8 cellular contexts compared by ENCODE assay signal in the genomic region with DNA sequence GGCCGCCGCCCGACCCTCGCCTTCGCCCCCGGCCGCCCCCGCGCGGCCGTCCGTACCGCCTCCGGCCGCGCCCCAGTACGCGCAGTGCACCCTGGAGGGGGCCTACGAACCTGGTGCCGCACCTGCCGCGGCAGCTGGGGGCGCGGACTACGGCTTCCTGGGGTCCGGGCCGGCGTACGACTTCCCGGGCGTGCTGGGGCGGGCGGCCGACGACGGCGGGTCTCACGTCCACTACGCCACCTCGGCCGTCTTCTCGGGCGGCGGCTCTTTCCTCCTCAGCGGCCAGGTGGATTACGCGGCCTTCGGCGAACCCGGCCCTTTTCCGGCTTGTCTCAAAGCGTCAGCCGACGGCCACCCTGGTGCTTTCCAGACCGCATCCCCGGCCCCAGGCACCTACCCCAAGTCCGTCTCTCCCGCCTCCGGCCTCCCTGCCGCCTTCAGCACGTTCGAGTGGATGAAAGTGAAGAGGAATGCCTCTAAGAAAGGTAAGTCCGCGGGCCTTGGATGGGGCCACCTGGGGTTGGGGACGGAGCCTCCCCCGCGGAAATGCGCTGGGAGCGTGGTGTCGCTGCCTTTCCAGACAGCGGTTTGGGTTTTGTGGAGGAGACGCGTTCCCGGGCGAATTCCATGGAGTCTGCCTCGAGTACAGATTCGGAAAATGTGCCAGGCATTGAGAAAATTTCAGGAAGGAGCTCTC. TPM values are rescaled to one million over a fixed set of nuclear protein-coding genes. Genes with fewer than 3 reads are reported as not detected.
DNase-seq lines count a peak whose midpoint lies in the region; ATAC-seq and TF ChIP-seq lines count a peak whose summit lies in the region.

No MANE protein-coding gene starts in this region.

- H3K27ac Mint-ChIP-seq in activated CD4-positive, alpha-beta T cell treated with anti-CD3 and anti-CD28 coated beads, Interleukin-2, amount 10 ng/mL, durations not matched to agents 7 days and 5 days, result no peak overlapping the region
- no peak overlapping the region for H3K27ac Mint-ChIP-seq in activated naive CD8-positive, alpha-beta T cell treated with anti-CD3 and anti-CD28 coated beads, Interleukin-2, amount 50 U/mL, for 24 hours

- peak overlapping the region; percentile 52 for H3K4me3 ChIP-seq in lower leg skin (ENCODE audit: low read depth, poor library complexity, severe bottlenecking)
- H3K4me3 ChIP-seq in tibial nerve, result peak overlapping the region; percentile 5 to 69 (median 44)

- H3K9me3 ChIP-seq in tibial nerve, result no peaks in the 10 kb centered on the region

- no peaks in the 10 kb centered on the region for H3K9me3 Mint-ChIP-seq in activated CD4-positive, alpha-beta T cell treated with anti-CD3 and anti-CD28 coated beads, Interleukin-2, amount 10 ng/mL, durations not matched to agents 7 days and 5 days
- peaks cover 3% of the 10 kb centered on the region for H3K9me3 Mint-ChIP-seq in activated naive CD8-positive, alpha-beta T cell treated with anti-CD3 and anti-CD28 coated beads, Interleukin-2, amount 50 U/mL, for 24 hours

- DNase-seq in activated CD4-positive, alpha-beta T cell treated with anti-CD3 and anti-CD28 coated beads, Interleukin-2, amount 10 ng/mL, durations not matched to agents 7 days and 5 days, result no peak
- DNase-seq in activated CD4-positive, alpha-beta T cell treated with anti-CD3 and anti-CD28 coated beads, Interleukin-2, amount 50 U/mL, for 1 hour, result no peak
- DNase-seq in activated naive CD8-positive, alpha-beta T cell treated with anti-CD3 and anti-CD28 coated beads, Interleukin-2, amount 50 U/mL, for 24 hours, result no peak
- DNase-seq in lower leg skin (ENCODE audit: low spot score in 2 of 2), result peak in 1 of 2 donors; percentile 85
- DNase-seq in tibial nerve (ENCODE audit: low spot score in 2 of 2), result no peak
- DNase-seq in ACHN, result no peak
- DNase-seq in NCI-H2227 (lab: John Stamatoyannopoulos, UW; ENCODE audit: unreplicated experiment), result no peak

- POLR2A ChIA-PET in activated CD4-positive, alpha-beta T cell treated with anti-CD3 and anti-CD28 coated beads, Interleukin-2, amount 10 ng/mL, durations not matched to agents 7 days and 5 days (lab: Charles Lee), result no interaction called here

- no peaks in the 10 kb centered on the region for H3K36me3 ChIP-seq in tibial nerve

- no peak for TF ChIP-seq POLR2A in lower leg skin (IDR thresholded peaks at IDR 0.05)
- TF ChIP-seq POLR2A in tibial nerve (IDR thresholded peaks at IDR 0.05), result no peak

- peak overlapping the region; percentile 40 for H3K4me3 Mint-ChIP-seq in activated CD4-positive, alpha-beta T cell treated with anti-CD3 and anti-CD28 coated beads, Interleukin-2, amount 10 ng/mL, durations not matched to agents 7 days and 5 days
- peak overlapping the region; percentile 32 for H3K4me3 Mint-ChIP-seq in activated naive CD8-positive, alpha-beta T cell treated with anti-CD3 and anti-CD28 coated beads, Interleukin-2, amount 50 U/mL, for 24 hours

- H3K36me3 Mint-ChIP-seq in activated CD4-positive, alpha-beta T cell treated with anti-CD3 and anti-CD28 coated beads, Interleukin-2, amount 10 ng/mL, durations not matched to agents 7 days and 5 days (ENCODE audit: low read depth), result peaks cover 4% of the 10 kb centered on the region
- no peaks in the 10 kb centered on the region for H3K36me3 Mint-ChIP-seq in activated naive CD8-positive, alpha-beta T cell treated with anti-CD3 and anti-CD28 coated beads, Interleukin-2, amount 50 U/mL, for 24 hours (ENCODE audit: low read depth)

- ATAC-seq in activated naive CD8-positive, alpha-beta T cell treated with anti-CD3 and anti-CD28 coated beads, Interleukin-2, amount 50 U/mL, for 24 hours, result peak; percentile 14
- ATAC-seq in GM21360 (IDR thresholded peaks at IDR 0.05; ENCODE audit: unreplicated experiment), result no peak

- in situ Hi-C loops in ACHN (cut with HindIII; ENCODE audit: low pct_ligation_motif_present, low pct_unique_long_range_greater_than_20kb, low sequenced_read_pairs), result no loop called here

- CTCF ChIA-PET in activated CD4-positive, alpha-beta T cell treated with anti-CD3 and anti-CD28 coated beads, Interleukin-2, amount 10 ng/mL, durations not matched to agents 7 days and 5 days (lab: Charles Lee), result no interaction called here

- H3K27me3 Mint-ChIP-seq in activated CD4-positive, alpha-beta T cell treated with anti-CD3 and anti-CD28 coated beads, Interleukin-2, amount 10 ng/mL, durations not matched to agents 7 days and 5 days, result peaks cover 76% of the 10 kb centered on the region
- H3K27me3 Mint-ChIP-seq in activated naive CD8-positive, alpha-beta T cell treated with anti-CD3 and anti-CD28 coated beads, Interleukin-2, amount 50 U/mL, for 24 hours, result peaks cover 77% of the 10 kb centered on the region

- 4 to 5% methylated on average over 47 to 53 of the region's 77 CpGs for WGBS in lower leg skin, 2 donors
- WGBS in tibial nerve, 2 donors, result 3 to 4% methylated on average over 32 to 41 of the region's 77 CpGs

- H3K27me3 ChIP-seq in tibial nerve, result peaks cover 0 to 93% of the 10 kb centered on the region in 2 donors

- no peak for TF ChIP-seq EP300 in tibial nerve (IDR thresholded peaks at IDR 0.05)

- H3K4me1 ChIP-seq in tibial nerve, result peaks cover 0 to 27% (median 11%) of the 10 kb centered on the region in 4 donors

- intact Hi-C loops in lower leg skin (cut with DNase I; ENCODE audit: low total_unique reads), result no loop called here

- no peak for TF ChIP-seq CTCF in lower leg skin (IDR thresholded peaks at IDR 0.05)
- TF ChIP-seq CTCF in tibial nerve (IDR thresholded peaks at IDR 0.05), result no peak

- peaks cover 17% of the 10 kb centered on the region for H3K4me1 Mint-ChIP-seq in activated CD4-positive, alpha-beta T cell treated with anti-CD3 and anti-CD28 coated beads, Interleukin-2, amount 10 ng/mL, durations not matched to agents 7 days and 5 days
- H3K4me1 Mint-ChIP-seq in activated naive CD8-positive, alpha-beta T cell treated with anti-CD3 and anti-CD28 coated beads, Interleukin-2, amount 50 U/mL, for 24 hours, result peaks cover 20% of the 10 kb centered on the region

- H3K27ac ChIP-seq in tibial nerve, result peak overlapping the region in 2 of 4 donors; percentile 50 to 64

RNA-seq across cellular contexts. Expression of gene HOXD1, which starts 0.6 kb away (rescaled TPM):
- not detected for total RNA-seq in activated CD4-positive, alpha-beta T cell treated with anti-CD3 and anti-CD28 coated beads, Interleukin-2, amount 10 ng/mL, durations not matched to agents 7 days and 5 days
- total RNA-seq in lower leg skin, result under 1 TPM in 3 of 4 donors, not detected in 1; 0.23 to 0.55 (median 0.27) TPM
- 1 to 10 TPM in 1 of 4 donors, under 1 TPM in 2, not detected in 1; 0.44 to 1.8 (median 0.63) TPM for total RNA-seq in tibial nerve

RNA-seq across cellular contexts. Expression of gene HOXD3, which starts 32.0 kb away (rescaled TPM):
- not detected for total RNA-seq in activated CD4-positive, alpha-beta T cell treated with anti-CD3 and anti-CD28 coated beads, Interleukin-2, amount 10 ng/mL, durations not matched to agents 7 days and 5 days
- total RNA-seq in lower leg skin, result 1 to 10 TPM in 2 of 4 donors, under 1 TPM in 1, not detected in 1; 0.56 to 3.1 (median 1.7) TPM
- total RNA-seq in tibial nerve, result 10 to 100 TPM; 10.5 to 11.7 (median 11.0) TPM

RNA-seq across cellular contexts. Expression of gene HOXD4, which starts 37.8 kb away (rescaled TPM):
- not detected for total RNA-seq in activated CD4-positive, alpha-beta T cell treated with anti-CD3 and anti-CD28 coated beads, Interleukin-2, amount 10 ng/mL, durations not matched to agents 7 days and 5 days
- 1 to 10 TPM in 2 of 4 donors, not detected in 2; 2.2 to 2.6 TPM for total RNA-seq in lower leg skin
- 10 to 100 TPM in 3 of 4 donors, 1 to 10 TPM in 1; 3.8 to 17.1 (median 16.6) TPM for total RNA-seq in tibial nerve

RNA-seq across cellular contexts. Expression of gene HOXD8, which starts 59.6 kb away (rescaled TPM):
- total RNA-seq in activated CD4-positive, alpha-beta T cell treated with anti-CD3 and anti-CD28 coated beads, Interleukin-2, amount 10 ng/mL, durations not matched to agents 7 days and 5 days, result not detected
- total RNA-seq in lower leg skin, result 1 to 10 TPM; 2.4 to 8.9 (median 6.0) TPM
- 10 to 100 TPM; 12.6 to 19.5 (median 16.7) TPM for total RNA-seq in tibial nerve
